ENCODE assay signal across 26 cellular contexts in the genomic region with DNA sequence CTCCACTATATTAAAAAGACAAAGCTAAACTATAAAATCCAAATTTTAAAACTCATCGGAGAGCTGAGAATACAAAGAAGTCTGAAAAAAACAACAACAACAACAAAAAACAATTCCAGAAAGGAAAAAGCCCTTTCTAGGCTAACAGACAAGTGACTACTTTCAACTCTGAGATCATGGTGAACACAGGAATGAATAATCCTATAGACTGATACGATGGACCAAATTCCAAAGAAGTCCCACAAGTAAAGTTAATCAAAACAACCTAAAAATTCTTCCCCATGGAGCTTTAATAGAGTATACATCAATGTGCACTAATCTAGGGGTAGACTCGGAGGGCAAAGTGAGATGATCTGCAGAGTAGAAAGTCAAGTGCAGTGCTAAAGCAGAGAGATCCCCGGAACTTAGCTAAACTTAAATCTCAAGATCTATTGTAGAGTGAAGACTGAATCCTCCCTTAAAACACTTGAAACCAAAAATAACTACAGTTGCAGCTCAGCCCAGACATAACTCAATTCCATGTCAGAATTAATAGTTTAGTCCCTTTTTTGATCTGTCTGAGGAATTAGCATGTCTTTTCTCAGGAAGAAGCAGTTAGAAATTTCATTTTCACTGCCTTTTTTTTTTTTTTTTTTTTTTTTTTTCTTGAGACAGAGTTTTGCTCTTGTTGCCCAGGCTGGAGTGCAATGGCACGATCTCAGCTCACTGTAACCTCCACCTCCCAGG.
"Had no signal": no experiment of that assay in that cellular context is flagged by ENCODE, and none has a peak within 500 bp of the region (broad histone marks: within the 10 kb centered on the region; RNA-seq: fewer than 3 reads in every experiment).

No MANE protein-coding gene starts in this region.

- H3K79me2 ChIP-seq: parathyroid adenoma had no signal

- H2AFZ ChIP-seq: parathyroid adenoma had no signal

- FAIRE-seq: endometrium, small intestine had no signal

- ATAC-seq: effector memory CD8-positive, alpha-beta T cell; left colon; left ventricle myocardium superior; lower lobe of right lung; mucosa of descending colon; natural killer cell treated with Interleukin-12 subunit alpha and Interleukin-12 subunit beta and Interleukin-15 and Interleukin-18, amount 100 ng/mL, for 72 hours; right lobe of liver; stimulated activated naive B cell treated with anti-CD40 and anti-IgM and Interleukin-4, amounts not matched to agents 10 μg/mL and 1 μg/mL and 100 μg/mL, for 72 hours; upper lobe of right lung had no signal

- H3K9ac ChIP-seq: parathyroid adenoma had no signal

- H3K27me3 ChIP-seq: esophagus squamous epithelium, neutrophil, right lobe of liver, tibial nerve, upper lobe of right lung, uterus had no signal

- H3K4me1 ChIP-seq: parathyroid adenoma, right lobe of liver, upper lobe of right lung had no signal

- H3K4me3 ChIP-seq: esophagus squamous epithelium, lower lobe of right lung, mucosa of descending colon, right lobe of liver, thoracic aorta, tibial nerve, upper lobe of right lung, uterus had no signal

- H3K27ac ChIP-seq: esophagus squamous epithelium, lower lobe of right lung, neutrophil, parathyroid adenoma, right lobe of liver, thoracic aorta, upper lobe of right lung had no signal

- DNase-seq: cortex of kidney; effector memory CD8-positive, alpha-beta T cell; erythroblast; esophagus squamous epithelium; hypothalamus; immature natural killer cell; islet precursor cell; kidney glomerular epithelial cell; left colon; left ventricle myocardium superior; lower lobe of right lung; mucosa of descending colon; naive B cell; right lobe of liver; small intestine; stimulated activated CD4-positive, alpha-beta T cell treated with anti-CD3 and anti-CD28 coated beads, Interleukin-15, amount 100 ng/mL, for 24 hours; stimulated activated CD4-positive, alpha-beta T cell treated with anti-CD3 and anti-CD28 coated beads, Interleukin-2, amount 100 ng/mL, for 48 hours; stimulated activated naive B cell treated with anti-CD40 and anti-IgM and Interleukin-4, amounts not matched to agents 10 μg/mL and 1 μg/mL and 100 μg/mL, for 72 hours; upper lobe of right lung; uterus had no signal

- H3K36me3 ChIP-seq: esophagus squamous epithelium, lower lobe of right lung, neutrophil, right lobe of liver, thoracic aorta, tibial nerve, upper lobe of right lung, uterus had no signal

- H3K9me3 ChIP-seq: esophagus squamous epithelium, lower lobe of right lung, mucosa of descending colon, neutrophil, right lobe of liver, thoracic aorta, tibial nerve, upper lobe of right lung, uterus had no signal
